In genomic region chr9:123710299-123710698, GRCh38 we compare ENCODE assay signal across 17 cellular contexts.
DNase-seq lines count a peak whose midpoint lies in the region; FAIRE-seq and TF ChIP-seq lines count a peak whose summit lies in the region.
"Had no signal": no experiment of that assay in that cellular context is flagged by ENCODE, and none has a peak within 500 bp of the region (broad histone marks: within the 10 kb centered on the region; RNA-seq: fewer than 3 reads in every experiment).

No MANE protein-coding gene starts in this region.

- H3K27ac ChIP-seq in mesenchymal stem cell (ENCODE audit: low read length, poor library complexity, severe bottlenecking): no peak overlapping the region

- H3K79me1 ChIP-seq in mesenchymal stem cell (replicated peaks; ENCODE audit: low read length, poor library complexity, severe bottlenecking): peaks cover 2% of the 10 kb centered on the region

- no peak overlapping the region for H3K4me3 ChIP-seq in bronchial epithelial cell (ENCODE audit: low read depth, low read length)
- H3K4me3 ChIP-seq in mesenchymal stem cell (ENCODE audit: insufficient read depth in 1 of 2, low read depth in 1 of 2, low read length in 2 of 2): no peak overlapping the region
- H3K4me3 ChIP-seq: HAP-1 had no signal

- DNase-seq in EH (ENCODE audit: low read depth) (peak; percentile 86), LHCN-M2 (ENCODE audit: low read depth) (peak; percentile 58), bronchial epithelial cell (ENCODE audit: low read depth) (peak; percentile 62), mesenchymal stem cell (peak; percentile 82), T-helper 9 cell (no peak), activated gamma-delta T cell treated with Interleukin-2 at 50 U/mL for 16 hours (no peak), SIG-M5 treated with dmso at 0.1 percent for 504 hours (lab: John Stamatoyannopoulos, UW; ENCODE audit: unreplicated experiment) (no peak)
- DNase-seq in activated naive CD4-positive, alpha-beta T cell (lab: John Stamatoyannopoulos, UW): no peak
- DNase-seq: amygdala; CD8-positive, alpha-beta memory T cell; NCI-H1417 treated with DMSO at 0.1 percent for 48 hours; NCI-H526; retina; SHP77 treated with DMSO at 0.1 percent for 48 hours had no signal

- no peak for TF ChIP-seq CTCF in bronchial epithelial cell (IDR thresholded peaks at IDR 0.05; ENCODE audit: insufficient read depth, low read length, severe bottlenecking)

- H3K18ac ChIP-seq in mesenchymal stem cell (ENCODE audit: low read depth in 1 of 2, low read length in 2 of 2): no peak overlapping the region

- no peak overlapping the region for H2BK5ac ChIP-seq in mesenchymal stem cell (ENCODE audit: low read depth, low read length, poor library complexity, severe bottlenecking)

- H3K4me1 ChIP-seq in mesenchymal stem cell (ENCODE audit: control insufficient read depth, insufficient read depth, low read depth, low read length): peaks cover 2% of the 10 kb centered on the region
- H3K4me1 ChIP-seq: HAP-1 had no signal

- no CpG with 5 or more reads among the region's 1 CpG for WGBS in mesenchymal stem cell

- no peak overlapping the region for H3K14ac ChIP-seq in mesenchymal stem cell (ENCODE audit: low read length in 2 of 2)

- no peak overlapping the region for H3K4ac ChIP-seq in mesenchymal stem cell (ENCODE audit: low read depth in 1 of 2, low read length in 2 of 2)

- H4K8ac ChIP-seq in mesenchymal stem cell (ENCODE audit: low read length): no peak overlapping the region

- no peak overlapping the region for H3K9ac ChIP-seq in mesenchymal stem cell (ENCODE audit: low read length)

- no peak overlapping the region for H2BK12ac ChIP-seq in mesenchymal stem cell (ENCODE audit: low read length in 2 of 2)

- no peak for FAIRE-seq in bronchial epithelial cell (lab: Jason Lieb, UNC)
- FAIRE-seq: endometrium, HepG2 had no signal

- H2AFZ ChIP-seq in mesenchymal stem cell (ENCODE audit: low read depth, low read length): no peak overlapping the region

- no peak overlapping the region for H4K91ac ChIP-seq in mesenchymal stem cell (ENCODE audit: low read length)

- H3K9me3 ChIP-seq in mesenchymal stem cell (ENCODE audit: control insufficient read depth, low read length): no peaks in the 10 kb centered on the region
- H3K9me3 ChIP-seq: HAP-1 had no signal

- H2BK15ac ChIP-seq in mesenchymal stem cell (ENCODE audit: low read depth, poor library complexity, severe bottlenecking): no peak overlapping the region

- H2AK5ac ChIP-seq in mesenchymal stem cell (ENCODE audit: low read length, severe bottlenecking): no peak overlapping the region

- no peak overlapping the region for H2BK120ac ChIP-seq in mesenchymal stem cell (ENCODE audit: low read depth, low read length)

- no peak overlapping the region for H3K23ac ChIP-seq in mesenchymal stem cell (ENCODE audit: low read length in 2 of 2)

- H3K27me3 ChIP-seq in bronchial epithelial cell (ENCODE audit: control insufficient read depth, insufficient read depth, low read length) (no peaks in the 10 kb centered on the region), mesenchymal stem cell (ENCODE audit: control insufficient read depth in 1 of 2, insufficient read depth in 1 of 2, low read length in 2 of 2) (no peaks in the 10 kb centered on the region)

- H3K4me2 ChIP-seq in mesenchymal stem cell (ENCODE audit: low read length, poor library complexity, severe bottlenecking): no peak overlapping the region

- no peaks in the 10 kb centered on the region for H3K36me3 ChIP-seq in bronchial epithelial cell (ENCODE audit: control insufficient read depth, insufficient read depth, low read length)
- no peaks in the 10 kb centered on the region for H3K36me3 ChIP-seq in mesenchymal stem cell (ENCODE audit: control insufficient read depth in 1 of 2, insufficient read depth in 2 of 2, low read depth in 1 of 2, low read length in 2 of 2)
- H3K36me3 ChIP-seq: HAP-1 had no signal

Comparison
In these comparisons a context has a peak if more than half of its experiments do, and no peak if none do; other contexts are left out.
1. DNase-seq: peak in EH (single experiment), LHCN-M2 (single experiment), bronchial epithelial cell (single experiment) and mesenchymal stem cell (single experiment); none in T-helper 9 cell (single experiment), activated naive CD4-positive, alpha-beta T cell (0 of 4), activated gamma-delta T cell treated with Interleukin-2 at 50 U/mL for 16 hours (single experiment) and SIG-M5 treated with dmso at 0.1 percent for 504 hours (single experiment).